In genomic region chr18:77025831-77026363, GRCh38 we compare ENCODE assay signal across 33 cellular contexts.
"Had no signal": no experiment of that assay in that cellular context is flagged by ENCODE, and none has a peak within 500 bp of the region (broad histone marks: within the 10 kb centered on the region; RNA-seq: fewer than 3 reads in every experiment).

No MANE protein-coding gene starts in this region.

- H3K36me3 ChIP-seq: cardiac muscle cell, SJSA1 had no signal

- H3K27ac ChIP-seq: ascending aorta, cardiac muscle cell, KMS-11, Peyer's patch, SJSA1 had no signal

- H3K4me1 ChIP-seq: ascending aorta, Peyer's patch, SJSA1 had no signal

- H3K27ac Mint-ChIP-seq: activated CD4-positive, alpha-beta memory T cell treated with anti-CD3 and anti-CD28 coated beads for 36 hours; activated naive CD4-positive, alpha-beta T cell treated with anti-CD3 and anti-CD28 coated beads, Interleukin-2, amount 10 ng/mL, durations not matched to agents 7 days and 5 days; activated naive CD8-positive, alpha-beta T cell; activated T-helper 1 cell treated with anti-CD3 and anti-CD28 coated beads, Interleukin-12 subunit alpha, Interleukin-12 subunit beta, Interleukin-2, Interleukin-4 antibody, amounts not matched to agents 30 ng/mL and 10 ng/mL and 1 ng/mL, durations not matched to agents 14 hours and 24 hours and 36 hours; T-helper 1 cell treated with Interleukin-12 subunit alpha and Interleukin-12 subunit beta and Interleukin-4 antibody, amounts not matched to agents 30 μg/mL and 1 μg/mL, for 36 hours; T-helper 2 cell treated with Interferon-gamma antibody and Interleukin-4, amounts not matched to agents 5 μg/mL and 100 μg/mL, for 36 hours had no signal

- H3K9me3 ChIP-seq: ascending aorta, Peyer's patch, SJSA1, SK-N-SH had no signal

- H3K9me3 Mint-ChIP-seq: activated CD4-positive, alpha-beta memory T cell treated with anti-CD3 and anti-CD28 coated beads for 36 hours; activated naive CD4-positive, alpha-beta T cell treated with anti-CD3 and anti-CD28 coated beads, Interleukin-2, amount 10 ng/mL, durations not matched to agents 7 days and 5 days; activated T-cell treated with anti-CD3 and anti-CD28 coated beads, Interleukin-2, amount 50 U/mL, for 4 hours; activated T-helper 1 cell treated with anti-CD3 and anti-CD28 coated beads, Interleukin-12 subunit alpha, Interleukin-12 subunit beta, Interleukin-2, Interleukin-4 antibody, amounts not matched to agents 30 ng/mL and 10 ng/mL and 1 ng/mL, durations not matched to agents 14 hours and 24 hours and 36 hours; T-helper 1 cell treated with Interleukin-12 subunit alpha and Interleukin-12 subunit beta and Interleukin-4 antibody, amounts not matched to agents 30 μg/mL and 1 μg/mL, for 36 hours; T-helper 2 cell treated with Interferon-gamma antibody and Interleukin-4, amounts not matched to agents 5 μg/mL and 100 μg/mL, for 36 hours had no signal

- H3K27me3 ChIP-seq: ascending aorta, cardiac muscle cell, Peyer's patch, SJSA1 had no signal

- DNase-seq: activated CD4-positive, alpha-beta memory T cell treated with anti-CD3 and anti-CD28 coated beads for 36 hours; activated CD4-positive, alpha-beta T cell treated with anti-CD3 and anti-CD28 coated beads, Interleukin-2, amount 50 U/mL, for 1 hour; activated CD8-positive, alpha-beta memory T cell treated with anti-CD3 and anti-CD28 coated beads, Interleukin-2, amount 50 U/mL, for 4 hours; activated gamma-delta T cell treated with Interleukin-2 at 50 U/mL for 16 hours; activated naive CD4-positive, alpha-beta T cell treated with anti-CD3 and anti-CD28 coated beads, Interleukin-2, amount 10 ng/mL, durations not matched to agents 7 days and 5 days; activated T-cell treated with anti-CD3 and anti-CD28 coated beads for 4 hours; activated T-cell treated with anti-CD3 and anti-CD28 coated beads, Interleukin-2, amount 50 U/mL, for 4 hours; amniotic stem cell; MM.1S; MV-4-11; NCI-H1092 treated with DMSO at 0.1 percent for 48 hours; NCI-H1417; NCI-H146; NCI-H187; NCI-H2081; NCI-H2171 treated with DMSO at 0.1 percent for 48 hours; NCI-H2227 treated with DMSO at 0.1 percent for 48 hours; NCI-H446; NCI-H510A treated with DMSO at 0.1 percent for 48 hours; NCI-H526 treated with DMSO at 0.1 percent for 48 hours; NCI-H82; Peyer's patch; RPMI8226; SHP77 treated with DMSO at 0.1 percent for 48 hours; SK-N-SH had no signal

- H3K4me3 ChIP-seq: ascending aorta, cardiac muscle cell, Peyer's patch, SJSA1 had no signal

- ATAC-seq: activated T-cell treated with anti-CD3 and anti-CD28 coated beads, Interleukin-2, amount 50 U/mL, for 4 hours had no signal

- H3K4me3 Mint-ChIP-seq: activated CD4-positive, alpha-beta memory T cell treated with anti-CD3 and anti-CD28 coated beads for 36 hours; activated naive CD4-positive, alpha-beta T cell treated with anti-CD3 and anti-CD28 coated beads, Interleukin-2, amount 10 ng/mL, durations not matched to agents 7 days and 5 days; activated naive CD8-positive, alpha-beta T cell; activated T-cell treated with anti-CD3 and anti-CD28 coated beads, Interleukin-2, amount 50 U/mL, for 4 hours; activated T-helper 1 cell treated with anti-CD3 and anti-CD28 coated beads, Interleukin-12 subunit alpha, Interleukin-12 subunit beta, Interleukin-2, Interleukin-4 antibody, amounts not matched to agents 30 ng/mL and 10 ng/mL and 1 ng/mL, durations not matched to agents 14 hours and 24 hours and 36 hours; T-helper 1 cell treated with Interleukin-12 subunit alpha and Interleukin-12 subunit beta and Interleukin-4 antibody, amounts not matched to agents 30 μg/mL and 1 μg/mL, for 36 hours; T-helper 2 cell treated with Interferon-gamma antibody and Interleukin-4, amounts not matched to agents 5 μg/mL and 100 μg/mL, for 36 hours had no signal

- H3K27me3 Mint-ChIP-seq: activated CD4-positive, alpha-beta memory T cell treated with anti-CD3 and anti-CD28 coated beads for 36 hours; activated naive CD4-positive, alpha-beta T cell treated with anti-CD3 and anti-CD28 coated beads, Interleukin-2, amount 10 ng/mL, durations not matched to agents 7 days and 5 days; activated naive CD8-positive, alpha-beta T cell had no signal
